Comparison of ENCODE assay signal across 27 cellular contexts in the genomic region with DNA sequence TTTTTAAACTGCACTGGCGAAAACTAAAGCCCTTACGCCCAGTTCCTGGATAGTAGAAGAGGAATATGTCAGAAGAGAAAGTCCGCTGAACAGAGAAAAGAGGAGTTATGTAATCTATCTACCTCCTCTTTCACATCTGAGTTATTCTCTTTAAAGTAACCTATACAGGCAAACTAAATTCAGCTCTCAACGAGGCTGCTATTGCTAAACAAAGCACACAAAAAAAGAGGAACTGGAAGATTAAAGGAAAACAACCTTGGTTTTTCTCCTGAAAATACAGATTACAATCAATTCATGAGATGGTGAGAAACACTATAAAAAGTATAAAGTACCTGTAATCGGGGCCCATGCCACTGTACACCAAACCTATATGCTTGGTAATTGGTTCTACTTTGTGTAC. TPM values are rescaled to one million over a fixed set of nuclear protein-coding genes. Genes with fewer than 3 reads are reported as not detected.
DNase-seq lines count a peak whose midpoint lies in the region; ATAC-seq and TF ChIP-seq lines count a peak whose summit lies in the region.
"Had no signal": no experiment of that assay in that cellular context is flagged by ENCODE, and none has a peak within 500 bp of the region (broad histone marks: within the 10 kb centered on the region; RNA-seq: fewer than 3 reads in every experiment).

No MANE protein-coding gene starts in this region.

- in situ Hi-C loops in mammary epithelial cell (cut with MboI; ENCODE audit: low sequenced_read_pairs in 2 of 2) = loop anchor here in 1 of 2 donors (25.0 kb wide), 1 partner anchor 536 kb away; no protein-coding TSS in a partner anchor

- H3K9me3 ChIP-seq in mammary epithelial cell (replicated peaks; ENCODE audit: insufficient read depth, low read length) (no peaks in the 10 kb centered on the region), breast epithelium (no peaks in the 10 kb centered on the region)
- H3K9me3 ChIP-seq: left lung, prostate gland, sigmoid colon, testis had no signal

- no peak overlapping the region for H3K9ac ChIP-seq in mammary epithelial cell (ENCODE audit: insufficient read depth, low read length)

- no peak overlapping the region for H3K4me2 ChIP-seq in mammary epithelial cell (ENCODE audit: insufficient read depth, low read depth, low read length)

- intact Hi-C loops in mammary epithelial cell (cut with micrococcal nuclease) = no loop called here
- intact Hi-C loops in breast epithelium (cut with DNase I; ENCODE audit: low total_unique reads) = no loop called here

- H4K20me1 ChIP-seq in mammary epithelial cell (ENCODE audit: insufficient read depth, low read length) = no peaks in the 10 kb centered on the region

- no peak for ATAC-seq in HG02642 (IDR thresholded peaks at IDR 0.05; ENCODE audit: poor library complexity, unreplicated experiment)
- ATAC-seq: activated CD8-positive, alpha-beta memory T cell treated with anti-CD3 and anti-CD28 coated beads, Interleukin-2, amount 10 ng/mL, durations not matched to agents 7 days and 5 days; activated naive CD8-positive, alpha-beta T cell treated with anti-CD3 and anti-CD28 coated beads, Interleukin-2, amount 50 U/mL, for 24 hours; left lung; Right ventricle myocardium inferior; stimulated activated naive B cell treated with anti-CD40 and anti-IgM and Interleukin-4, amounts not matched to agents 10 μg/mL and 1 μg/mL and 100 μg/mL, for 72 hours; WTC11 had no signal

- H3K27ac Mint-ChIP-seq in nephron progenitor cell = no peak overlapping the region
- no peak overlapping the region for H3K27ac Mint-ChIP-seq in glutamatergic neuron (ENCODE audit: unreplicated experiment)
- H3K27ac Mint-ChIP-seq: activated CD4-positive, alpha-beta T cell treated with anti-CD3 and anti-CD28 coated beads, Interleukin-2, amount 10 ng/mL, durations not matched to agents 7 days and 5 days had no signal

- H3K4me1 ChIP-seq in mammary epithelial cell (ENCODE audit: insufficient read depth, low read length) (peaks cover 46% of the 10 kb centered on the region), breast epithelium (peaks cover 0 to 5% of the 10 kb centered on the region in 2 donors)

- H3K4me3 Mint-ChIP-seq in nephron progenitor cell (no peak overlapping the region), glutamatergic neuron (ENCODE audit: unreplicated experiment) (no peak overlapping the region)
- H3K4me3 Mint-ChIP-seq: activated CD4-positive, alpha-beta T cell treated with anti-CD3 and anti-CD28 coated beads, Interleukin-2, amount 10 ng/mL, durations not matched to agents 7 days and 5 days; activated CD8-positive, alpha-beta memory T cell treated with anti-CD3 and anti-CD28 coated beads, Interleukin-2, amount 10 ng/mL, durations not matched to agents 7 days and 5 days; activated naive CD8-positive, alpha-beta T cell treated with anti-CD3 and anti-CD28 coated beads, Interleukin-2, amount 50 U/mL, for 24 hours; stimulated activated naive B cell treated with anti-CD40 and anti-IgM and Interleukin-4, amounts not matched to agents 10 μg/mL and 1 μg/mL and 100 μg/mL, for 72 hours; WTC11 had no signal

- H3K4me1 Mint-ChIP-seq in nephron progenitor cell (peaks cover 26% of the 10 kb centered on the region), glutamatergic neuron (ENCODE audit: low read depth, unreplicated experiment) (no peaks in the 10 kb centered on the region)

- TF ChIP-seq POLR2A in breast epithelium (IDR thresholded peaks at IDR 0.05) (no peak), NB4 (IDR thresholded peaks at IDR 0.05; ENCODE audit: extremely low read depth, insufficient read length) (no peak)

- H3K27me3 ChIP-seq in mammary epithelial cell (ENCODE audit: insufficient read depth, low read length) (no peaks in the 10 kb centered on the region), breast epithelium (no peaks in the 10 kb centered on the region)
- H3K27me3 ChIP-seq: left lung, sigmoid colon, testis had no signal

- DNase-seq in mammary epithelial cell (no peak), breast epithelium (ENCODE audit: low spot score in 2 of 2) (no peak), NB4 (ENCODE audit: low read depth) (peak; percentile 64), SKM-1 treated with dmso at 0.1 percent for 144 hours (lab: John Stamatoyannopoulos, UW; ENCODE audit: unreplicated experiment) (peak; percentile 56), nephron progenitor cell (no peak), glutamatergic neuron (no peak), anterior cingulate cortex (lab: John Stamatoyannopoulos, UW) (no peak)
- DNase-seq: activated CD4-positive, alpha-beta T cell treated with anti-CD3 and anti-CD28 coated beads, Interleukin-2, amount 10 ng/mL, durations not matched to agents 7 days and 5 days; activated CD8-positive, alpha-beta memory T cell treated with anti-CD3 and anti-CD28 coated beads, Interleukin-2, amount 10 ng/mL, durations not matched to agents 7 days and 5 days; activated naive CD8-positive, alpha-beta T cell treated with anti-CD3 and anti-CD28 coated beads, Interleukin-2, amount 50 U/mL, for 24 hours; activated T-cell treated with anti-CD3 and anti-CD28 coated beads, Interleukin-2, amount 50 U/mL, for 48 hours; DMS53; left lung; NCI-H1417; NCI-H2029 treated with DMSO at 0.1 percent for 48 hours; NCI-H226; NCI-H69; nucleus accumbens; sigmoid colon; stimulated activated naive B cell treated with anti-CD40 and anti-IgM and Interleukin-4, amounts not matched to agents 10 μg/mL and 1 μg/mL and 100 μg/mL, for 72 hours; SW 1271; T-helper 9 cell; testis had no signal

- H3K4me3 ChIP-seq in mammary epithelial cell (replicated peaks in 1 of 3; ENCODE audit: insufficient read depth in 1 of 3, low read depth in 2 of 3, low read length in 3 of 3) (no peak overlapping the region), breast epithelium (no peak overlapping the region), NB4 (ENCODE audit: low read depth, low read length) (no peak overlapping the region)
- H3K4me3 ChIP-seq: left lung, prostate gland, sigmoid colon, testis had no signal

- CTCF ChIA-PET in mammary epithelial cell (lab: Charles Lee; ENCODE audit: low non-redundant PET) = no interaction called here

- H3K27me3 Mint-ChIP-seq in nephron progenitor cell (ENCODE audit: low read depth, poor library complexity) = no peaks in the 10 kb centered on the region
- H3K27me3 Mint-ChIP-seq in glutamatergic neuron (ENCODE audit: unreplicated experiment) = no peaks in the 10 kb centered on the region
- H3K27me3 Mint-ChIP-seq: activated CD4-positive, alpha-beta T cell treated with anti-CD3 and anti-CD28 coated beads, Interleukin-2, amount 10 ng/mL, durations not matched to agents 7 days and 5 days; activated CD8-positive, alpha-beta memory T cell treated with anti-CD3 and anti-CD28 coated beads, Interleukin-2, amount 10 ng/mL, durations not matched to agents 7 days and 5 days; activated naive CD8-positive, alpha-beta T cell treated with anti-CD3 and anti-CD28 coated beads, Interleukin-2, amount 50 U/mL, for 24 hours; stimulated activated naive B cell treated with anti-CD40 and anti-IgM and Interleukin-4, amounts not matched to agents 10 μg/mL and 1 μg/mL and 100 μg/mL, for 72 hours had no signal

- no peak overlapping the region for H2AFZ ChIP-seq in mammary epithelial cell (ENCODE audit: low read depth, low read length)

- H3K79me2 ChIP-seq in mammary epithelial cell (ENCODE audit: insufficient read depth, low read length) = peaks cover 83% of the 10 kb centered on the region

- 72% methylated on average over 5 of the region's 5 CpGs for WGBS in mammary epithelial cell (ENCODE audit: low coverage, missing lambda C conversion rate)

- H3K36me3 ChIP-seq in mammary epithelial cell (ENCODE audit: insufficient read depth, low read length) (peaks cover 21% of the 10 kb centered on the region), breast epithelium (no peaks in the 10 kb centered on the region)

- peaks cover 36% of the 10 kb centered on the region for H3K36me3 Mint-ChIP-seq in nephron progenitor cell (ENCODE audit: low read depth)
- H3K36me3 Mint-ChIP-seq in glutamatergic neuron (ENCODE audit: unreplicated experiment) = no peaks in the 10 kb centered on the region

- TF ChIP-seq CTCF in mammary epithelial cell (conservative IDR thresholded peaks at IDR 0.05 in 1 of 2, IDR thresholded peaks at IDR 0.05 in 1 of 2; ENCODE audit: extremely low read depth in 1 of 2, insufficient read depth in 1 of 2, low read depth in 1 of 2, low read length in 2 of 2) (no peak), breast epithelium (IDR thresholded peaks at IDR 0.05) (no peak), NB4 (IDR thresholded peaks at IDR 0.05; ENCODE audit: low read depth, low read length) (no peak), nephron progenitor cell (IDR thresholded peaks at IDR 0.05) (no peak), glutamatergic neuron (IDR thresholded peaks at IDR 0.05; ENCODE audit: partially characterized antibody, unreplicated experiment) (no peak)

- H3K27ac ChIP-seq in mammary epithelial cell (ENCODE audit: insufficient read depth, low read depth, low read length) = peak overlapping the region; percentile 56
- no peak overlapping the region for H3K27ac ChIP-seq in breast epithelium
- H3K27ac ChIP-seq: sigmoid colon, testis had no signal

- no TSS peak for BruUV-seq in mammary epithelial cell (replicated peaks; lab: Mats Ljungman, UMichigan)

- H3K9me3 Mint-ChIP-seq in nephron progenitor cell = no peaks in the 10 kb centered on the region
- no peaks in the 10 kb centered on the region for H3K9me3 Mint-ChIP-seq in glutamatergic neuron (ENCODE audit: unreplicated experiment)
- H3K9me3 Mint-ChIP-seq: activated CD4-positive, alpha-beta T cell treated with anti-CD3 and anti-CD28 coated beads, Interleukin-2, amount 10 ng/mL, durations not matched to agents 7 days and 5 days; activated naive CD8-positive, alpha-beta T cell treated with anti-CD3 and anti-CD28 coated beads, Interleukin-2, amount 50 U/mL, for 24 hours; stimulated activated naive B cell treated with anti-CD40 and anti-IgM and Interleukin-4, amounts not matched to agents 10 μg/mL and 1 μg/mL and 100 μg/mL, for 72 hours; WTC11 had no signal

- dilution Hi-C loops in mammary epithelial cell (cut with HindIII; ENCODE audit: low sequenced_read_pairs) = no loop called here

RNA-seq across cellular contexts. Expression of gene PSMA2, which starts 5.8 kb away (rescaled TPM):
- total RNA-seq in mammary epithelial cell = 10 to 100 TPM; 54.0 to 97.0 TPM
- 140 TPM for polyA plus RNA-seq in mammary epithelial cell
- 10.1 TPM for polyA minus RNA-seq in mammary epithelial cell
- total RNA-seq in breast epithelium = 10 to 100 TPM; 52.1 to 69.9 (median 60.2) TPM
- total RNA-seq in glutamatergic neuron (ENCODE audit: unreplicated experiment) = 78.4 TPM

RNA-seq across cellular contexts. Expression of gene MRPL32, which starts 6.0 kb away (rescaled TPM):
- total RNA-seq in mammary epithelial cell (10 to 100 TPM; 29.2 to 77.0 TPM), breast epithelium (10 to 100 TPM; 49.0 to 57.7 (median 51.1) TPM), glutamatergic neuron (ENCODE audit: unreplicated experiment) (56.2 TPM)
- 66.5 TPM for polyA plus RNA-seq in mammary epithelial cell
- polyA minus RNA-seq in mammary epithelial cell = 0.93 TPM

RNA-seq across cellular contexts. Expression of gene C7orf25, which starts 14.3 kb away (rescaled TPM):
- total RNA-seq in mammary epithelial cell (1 to 10 TPM; 7.0 to 8.2 TPM), breast epithelium (10 to 100 TPM; 10.9 to 13.6 (median 11.8) TPM), glutamatergic neuron (ENCODE audit: unreplicated experiment) (3.6 TPM)
- 6.1 TPM for polyA plus RNA-seq in mammary epithelial cell
- 2.5 TPM for polyA minus RNA-seq in mammary epithelial cell

Comparison
In these comparisons a context has a peak if more than half of its experiments do, and no peak if none do; other contexts are left out.
1. DNase-seq: peak in NB4 (single experiment) and SKM-1 treated with dmso at 0.1 percent for 144 hours (single experiment); none in mammary epithelial cell (single experiment), breast epithelium (0 of 2), nephron progenitor cell (single experiment), glutamatergic neuron (single experiment) and anterior cingulate cortex (0 of 58).